21 cellular contexts compared by ENCODE assay signal in the genomic region with DNA sequence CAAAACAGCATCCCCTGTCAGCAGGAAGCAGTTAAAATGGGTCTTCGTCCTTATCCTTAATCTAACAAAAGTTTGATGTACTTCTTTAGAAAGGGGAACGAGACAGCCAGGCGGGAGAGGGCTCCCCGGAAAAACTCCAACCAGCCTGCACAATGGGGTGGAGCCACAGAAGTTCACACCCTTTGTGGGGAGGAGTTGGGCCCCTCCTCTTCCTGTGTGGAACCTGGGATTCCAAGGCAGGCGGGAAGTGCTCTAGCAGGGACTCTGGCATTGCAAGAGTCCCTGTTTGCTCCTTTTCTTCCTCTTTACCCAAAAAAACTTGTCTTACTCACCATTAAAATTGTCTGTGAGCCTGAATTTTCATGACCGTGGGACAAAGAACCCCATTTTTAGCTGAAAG.
"Had no signal": no experiment of that assay in that cellular context is flagged by ENCODE, and none has a peak within 500 bp of the region (broad histone marks: within the 10 kb centered on the region; RNA-seq: fewer than 3 reads in every experiment).

No MANE protein-coding gene starts in this region.

- H3K4me2 ChIP-seq: neural progenitor cell had no signal

- ATAC-seq: gastrocnemius medialis, left ventricle myocardium superior had no signal

- H3K4me3 ChIP-seq: breast epithelium, gastrocnemius medialis, heart left ventricle, mucosa of descending colon, neural progenitor cell, prostate gland, right atrium auricular region, thoracic aorta, upper lobe of left lung had no signal

- H3K36me3 ChIP-seq: breast epithelium, gastrocnemius medialis, heart left ventricle, neural progenitor cell, prostate gland, right atrium auricular region, thoracic aorta, upper lobe of left lung, WERI-Rb-1 had no signal

- H3K9ac ChIP-seq: neural progenitor cell had no signal

- DNase-seq: activated CD4-positive, alpha-beta T cell treated with anti-CD3 and anti-CD28 coated beads, Interleukin-2, amount 50 U/mL, for 4 hours; activated gamma-delta T cell; activated T-cell treated with anti-CD3 and anti-CD28 coated beads, Interleukin-2, amount 50 U/mL, for 72 hours; cortex of kidney; gastrocnemius medialis; heart left ventricle; immature natural killer cell; kidney glomerular epithelial cell; left ventricle myocardium superior; mucosa of descending colon; naive B cell; small intestine; stimulated activated CD4-positive, alpha-beta T cell treated with anti-CD3 and anti-CD28 coated beads, Interleukin-4, amount 100 ng/mL, for 1 hour; T1000; upper lobe of left lung; WERI-Rb-1 had no signal

- H3K27me3 ChIP-seq: breast epithelium, gastrocnemius medialis, neural progenitor cell, right atrium auricular region, upper lobe of left lung had no signal

- H3K4me1 ChIP-seq: breast epithelium, gastrocnemius medialis, heart left ventricle, neural progenitor cell, prostate gland, right atrium auricular region, upper lobe of left lung had no signal

- H3K9me3 ChIP-seq: breast epithelium, gastrocnemius medialis, heart left ventricle, mucosa of descending colon, prostate gland, right atrium auricular region, thoracic aorta, upper lobe of left lung had no signal

- H3K27ac ChIP-seq: breast epithelium, gastrocnemius medialis, heart left ventricle, neural progenitor cell, prostate gland, right atrium auricular region, thoracic aorta, upper lobe of left lung, WERI-Rb-1 had no signal
